Comparison of ENCODE assay signal across 18 cellular contexts in genomic region chrX:7985568-7985967, GRCh38. TPM values are rescaled to one million over a fixed set of nuclear protein-coding genes. Genes with fewer than 3 reads are reported as not detected.
DNase-seq lines count a peak whose midpoint lies in the region; ATAC-seq, FAIRE-seq and TF ChIP-seq lines count a peak whose summit lies in the region.
"Had no signal": no experiment of that assay in that cellular context is flagged by ENCODE, and none has a peak within 500 bp of the region (broad histone marks: within the 10 kb centered on the region; RNA-seq: fewer than 3 reads in every experiment).

No MANE protein-coding gene starts in this region.

- no peak for ATAC-seq in GM12878
- ATAC-seq: Panc1 had no signal

- POLR2A ChIA-PET in GM12878 (lab: Charles Lee) = no interaction called here

- DNase-seq in ELR (ENCODE audit: low read depth) (peak; percentile 77), NCI-H226 (peak; percentile 14), GM12878 (ENCODE audit: low read depth, low spot score) (no peak), kidney tubule cell (ENCODE audit: low spot score) (peak; percentile 63), NCI-H345 treated with DMSO at 0.1 percent for 48 hours (lab: John Stamatoyannopoulos, UW; ENCODE audit: unreplicated experiment) (no peak), NCI-H2107 treated with DMSO at 0.1 percent for 48 hours (lab: John Stamatoyannopoulos, UW; ENCODE audit: unreplicated experiment) (no peak), SW480 (ENCODE audit: low spot score) (no peak)
- DNase-seq: ACHN; BE2C; CD4-positive, alpha-beta memory T cell; DMS79 treated with DMSO at 0.1 percent for 48 hours; KBM-7; NCI-H1092; NCI-H345; NCI-H774; SHP77 treated with DMSO at 0.1 percent for 48 hours had no signal

- H3K9me3 ChIP-seq in GM12878 (replicated peaks; ENCODE audit: control insufficient read depth, insufficient read depth, low read length) = no peaks in the 10 kb centered on the region
- H3K9me3 ChIP-seq: BE2C had no signal

- no peak for TF ChIP-seq RAD21 in GM12878 (IDR thresholded peaks at IDR 0.05; ENCODE audit: insufficient read depth, low read depth, low read length)

- SMC1A ChIA-PET in GM12878 (lab: Charles Lee; ENCODE audit: uncharacterized antibody, unreplicated experiment) = interaction anchor here (0.9 kb wide), 1 partner anchor 36 kb away, joined by 3 read pairs; no protein-coding TSS in a partner anchor

- in situ Hi-C loops in GM12878 (cut with MboI) = loop anchor here (25.0 kb wide), 1 partner anchor 1727 kb away; no protein-coding TSS in a partner anchor

- no peaks in the 10 kb centered on the region for H4K20me1 ChIP-seq in GM12878 (ENCODE audit: control insufficient read depth, insufficient read depth)

- TF ChIP-seq EP300 in GM12878 (IDR thresholded peaks at IDR 0.05; ENCODE audit: borderline replicate concordance in 1 of 2, control insufficient read depth in 1 of 2, low read depth in 2 of 2, low read length in 2 of 2) = no peak

- CTCF ChIA-PET in GM12878 (lab: Yijun Ruan, JAX) = interaction anchor here (0.7 kb wide), 1 partner anchor 10 kb away, joined by 5 read pairs; no protein-coding TSS in a partner anchor

- H3K27me3 ChIP-seq in GM12878 (replicated peaks in 1 of 2; ENCODE audit: control insufficient read depth in 2 of 2, insufficient read depth in 2 of 2, low read length in 1 of 2) = no peaks in the 10 kb centered on the region
- H3K27me3 ChIP-seq: BE2C had no signal

- intact Hi-C loops in GM12878 (cut with micrococcal nuclease; ENCODE audit: unreplicated experiment) = no loop called here

- no peak overlapping the region for H2AFZ ChIP-seq in GM12878 (ENCODE audit: control insufficient read depth, low read depth, low read length)

- H3K79me2 ChIP-seq in GM12878 (ENCODE audit: control insufficient read depth, insufficient read depth, low read length) = no peaks in the 10 kb centered on the region

- no peak overlapping the region for H3K4me2 ChIP-seq in GM12878 (ENCODE audit: control insufficient read depth, insufficient read depth)

- no peak for TF ChIP-seq POLR2A in GM12878 (IDR thresholded peaks at IDR 0.05; ENCODE audit: low read depth, low read length)

- H3K4me1 ChIP-seq in GM12878 (ENCODE audit: control insufficient read depth, insufficient read depth, low read length) = no peaks in the 10 kb centered on the region
- H3K4me1 ChIP-seq: BE2C had no signal

- RAD21 ChIA-PET in GM12878 (lab: Charles Lee; ENCODE audit: unreplicated experiment) = no interaction called here

- no peaks in the 10 kb centered on the region for H3K36me3 ChIP-seq in GM12878 (ENCODE audit: control insufficient read depth in 2 of 2, insufficient read depth in 2 of 2, low read length in 1 of 2)
- H3K36me3 ChIP-seq: BE2C had no signal

- BruUV-seq in GM12878 (replicated peaks; lab: Mats Ljungman, UMichigan) = no TSS peak

- no peak for FAIRE-seq in GM12878 (lab: Jason Lieb, UNC)
- FAIRE-seq: D721Med had no signal

- TF ChIP-seq CTCF in GM12878 (IDR thresholded peaks at IDR 0.05 in 2 of 3, conservative IDR thresholded peaks at IDR 0.05 in 1 of 3; ENCODE audit: control insufficient read depth in 2 of 3, extremely low read depth in 1 of 3, insufficient read depth in 1 of 3, low read depth in 3 of 3, low read length in 3 of 3) = no peak

- H3K4me3 ChIP-seq in GM12878 = no peak overlapping the region

- no peak overlapping the region for H3K27ac ChIP-seq in GM12878 (ENCODE audit: control insufficient read depth, insufficient read depth)

- H3K9ac ChIP-seq in GM12878 (ENCODE audit: control insufficient read depth, insufficient read depth, low read length) = no peak overlapping the region

TF ChIP-seq in GM12878, 131 proteins besides CTCF, POLR2A, EP300 and RAD21:
- TF ChIP-seq SMAD1 (IDR thresholded peaks at IDR 0.05; ENCODE audit: low read depth, partially characterized antibody) (no peak), PAX5 (IDR thresholded peaks at IDR 0.05; ENCODE audit: borderline replicate concordance, low read depth, low read length) (no peak), CBX3 (IDR thresholded peaks at IDR 0.05; ENCODE audit: borderline replicate concordance, low read depth) (no peak), ZBTB40 (IDR thresholded peaks at IDR 0.05; ENCODE audit: borderline replicate concordance) (no peak), IKZF1 (conservative IDR thresholded peaks at IDR 0.05) (0 out of 2 replicates have a peak, but pooled peaks have one; percentile 24), SUPT20H (IDR thresholded peaks at IDR 0.05; ENCODE audit: borderline replicate concordance, control insufficient read depth, low read depth, low read length) (no peak), WRNIP1 (IDR thresholded peaks at IDR 0.05; ENCODE audit: borderline replicate concordance, low read depth, low read length) (no peak), RUNX3 (IDR thresholded peaks at IDR 0.05; ENCODE audit: low read length) (0 out of 2 replicates have a peak, but pooled peaks have one; percentile 11)
- TF ChIP-seq, protein P1, sequence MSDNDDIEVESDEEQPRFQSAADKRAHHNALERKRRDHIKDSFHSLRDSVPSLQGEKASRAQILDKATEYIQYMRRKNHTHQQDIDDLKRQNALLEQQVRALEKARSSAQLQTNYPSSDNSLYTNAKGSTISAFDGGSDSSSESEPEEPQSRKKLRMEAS (IDR thresholded peaks at IDR 0.05; ENCODE audit: low read depth, low read length) = no peak

RNA-seq across cellular contexts. Expression of gene PNPLA4, which starts 58.4 kb away (rescaled TPM):
- 5.4 and 5.8 TPM in 2 replicates for total RNA-seq in GM12878 (2013; cell fraction: nucleolus; rRNA removed)
- 24.0 and 34.6 TPM in 2 replicates for total RNA-seq in GM12878 (2014; rRNA removed)
- 16.9 and 20.2 TPM in 2 replicates for total RNA-seq in GM12878 (2014; rRNA removed; fragmentation: Illumina TruSeq; extraction: Trizol)
- total RNA-seq in GM12878 (2021) = 21.1 and 24.0 TPM in 2 replicates
- 11.5 TPM for polyA plus RNA-seq in GM12878 (2011; ENCODE audit: low read depth)
- 14.9 and 18.0 TPM in 2 replicates for polyA plus RNA-seq in GM12878 (2011; rRNA removed)
- 23.6 and 32.1 TPM in 2 replicates for polyA plus RNA-seq in GM12878 (2011; cell fraction: cytosol; rRNA removed)
- polyA plus RNA-seq in GM12878 (2011; cell fraction: nucleus; rRNA removed) = 12.9 and 13.8 TPM in 2 replicates
- 16.3 and 16.7 TPM in 2 replicates for polyA plus RNA-seq in GM12878 (2012)
- polyA plus RNA-seq in GM12878 (2014; fragmentation: Illumina TruSeq; extraction: Trizol) = 35.0 and 38.5 TPM in 2 replicates
- 10 to 100 TPM; 35.0 to 53.0 TPM for polyA plus RNA-seq in GM12878 (2014; fragmentation: Nextera tagmentation; extraction: Ambion mirVana)
- polyA plus RNA-seq in GM12878 (2014; rRNA removed) = 22.8 and 32.2 TPM in 2 replicates
- polyA plus RNA-seq in GM12878 (2016; fragmentation: Nextera tagmentation; extraction: Ambion mirVana) = 10 to 100 TPM; 42.1 to 51.4 TPM
- polyA minus RNA-seq in GM12878 (2011; rRNA and poly(A)+ RNA removed) = 13.2 and 16.8 TPM in 2 replicates
- polyA minus RNA-seq in GM12878 (2011; cell fraction: cytosol; rRNA and poly(A)+ RNA removed) = 3.9 and 8.6 TPM in 2 replicates
- polyA minus RNA-seq in GM12878 (2011; cell fraction: nucleus; rRNA and poly(A)+ RNA removed) = 1.6 and 3.1 TPM in 2 replicates

Comparison
In these comparisons a context has a peak if more than half of its experiments do, and no peak if none do; other contexts are left out.
1. DNase-seq: peak in ELR (single experiment), NCI-H226 (single experiment) and kidney tubule cell (single experiment); none in GM12878 (single experiment), NCI-H345 treated with DMSO at 0.1 percent for 48 hours (single experiment), NCI-H2107 treated with DMSO at 0.1 percent for 48 hours (single experiment) and SW480 (single experiment).